In the genomic region with DNA sequence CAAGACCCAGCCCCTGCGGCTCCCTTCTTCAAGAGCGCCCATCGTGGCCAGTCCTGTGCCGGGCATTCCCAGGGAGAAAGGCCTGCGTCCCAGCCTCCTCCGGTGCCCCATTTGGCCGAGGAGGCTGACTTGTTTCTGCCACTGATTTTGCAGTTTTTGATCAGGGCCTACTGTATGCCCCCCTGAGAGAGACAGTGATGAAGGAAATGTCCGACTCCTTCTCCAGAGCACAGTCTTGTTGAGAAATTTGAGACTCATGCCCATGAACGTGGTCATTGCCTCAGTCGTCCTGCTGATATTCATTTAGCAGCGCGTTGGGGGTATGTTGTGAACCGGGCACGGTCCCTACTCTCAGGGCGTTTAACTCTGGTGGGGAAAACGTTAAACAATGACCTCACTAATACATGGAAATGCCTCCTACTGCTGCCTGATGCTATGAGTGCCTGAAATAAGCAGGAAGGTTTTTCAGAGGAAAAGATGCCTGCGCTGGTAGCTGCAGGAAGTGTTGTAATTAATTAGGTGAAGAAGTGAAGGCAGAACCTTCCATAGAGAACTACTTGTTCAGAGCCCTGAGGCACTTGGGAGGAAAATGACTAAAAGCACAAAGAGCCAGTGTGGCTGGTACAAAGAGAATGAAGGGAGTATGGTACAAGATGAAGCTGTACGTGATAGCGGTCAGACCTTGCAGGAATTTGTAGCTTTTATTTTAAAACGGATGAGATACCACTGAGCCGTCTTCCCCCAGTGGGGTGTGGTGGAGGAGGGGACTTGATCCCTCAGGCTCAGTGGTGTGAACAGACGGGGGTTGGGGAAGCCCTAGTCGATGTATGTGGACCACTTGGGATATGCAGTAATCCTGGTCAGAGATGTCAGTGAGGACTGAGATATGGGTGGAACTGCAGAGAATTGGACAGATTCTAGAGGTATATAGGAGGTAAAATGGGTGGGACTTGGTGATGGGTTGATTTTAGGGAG, we compare ENCODE assay signal across 8 cellular contexts. TPM values are rescaled to one million over a fixed set of nuclear protein-coding genes. Genes with fewer than 3 reads are reported as not detected.
DNase-seq lines count a peak whose midpoint lies in the region; ATAC-seq and TF ChIP-seq lines count a peak whose summit lies in the region.

No MANE protein-coding gene starts in this region.

- H3K4me3 ChIP-seq in fibroblast of the aortic adventitia (ENCODE audit: low read depth, low read length), result peak overlapping the region; percentile 95

- DNase-seq in AG08396 (ENCODE audit: low spot score) (peak; percentile 9), RPMI8226 (peak; percentile 14), fibroblast of the aortic adventitia (ENCODE audit: low read depth) (peak; percentile 10), renal cortical epithelial cell (ENCODE audit: low read depth) (peak; percentile 57), DMS114 treated with DMSO at 0.1 percent for 48 hours (lab: John Stamatoyannopoulos, UW; ENCODE audit: unreplicated experiment) (no peak)
- DNase-seq in activated CD4-positive, CD25-positive, alpha-beta regulatory T cell (lab: John Stamatoyannopoulos, UW), result no peak
- DNase-seq in activated CD8-positive, alpha-beta memory T cell treated with anti-CD3 and anti-CD28 coated beads, Interleukin-2, amount 50 U/mL, for 48 hours, result no peak

- TF ChIP-seq CTCF in fibroblast of the aortic adventitia (IDR thresholded peaks at IDR 0.05; ENCODE audit: insufficient read depth, low read length), result no peak

- ATAC-seq in GM19395 (IDR thresholded peaks at IDR 0.05; ENCODE audit: unreplicated experiment), result peak; percentile 12

RNA-seq across cellular contexts. Expression of gene ZCCHC17, which starts 0.7 kb away (rescaled TPM):
- total RNA-seq in fibroblast of the aortic adventitia (ENCODE audit: low replicate concordance) (11.4 and 39.9 TPM in 2 replicates), renal cortical epithelial cell (50.9 and 68.8 TPM in 2 replicates)

RNA-seq across cellular contexts. Expression of gene SNRNP40, which starts 1.0 kb away (rescaled TPM):
- total RNA-seq in fibroblast of the aortic adventitia (ENCODE audit: low replicate concordance) (50.3 and 112 TPM in 2 replicates), renal cortical epithelial cell (54.7 and 117 TPM in 2 replicates)

RNA-seq across cellular contexts. Expression of gene NKAIN1, which starts 57.9 kb away (rescaled TPM):
- 0.36 TPM in 1 of 2 replicates, not detected in the other for total RNA-seq in fibroblast of the aortic adventitia (ENCODE audit: low replicate concordance)
- 0.10 TPM in 1 of 2 replicates, not detected in the other for total RNA-seq in renal cortical epithelial cell

Comparison
In these comparisons a context has a peak if more than half of its experiments do, and no peak if none do; other contexts are left out.
1. DNase-seq: peak in AG08396 (single experiment), RPMI8226 (single experiment), fibroblast of the aortic adventitia (single experiment) and renal cortical epithelial cell (single experiment); none in DMS114 treated with DMSO at 0.1 percent for 48 hours (single experiment), activated CD4-positive, CD25-positive, alpha-beta regulatory T cell (0 of 4) and activated CD8-positive, alpha-beta memory T cell treated with anti-CD3 and anti-CD28 coated beads, Interleukin-2, amount 50 U/mL, for 48 hours (single experiment).